Comparison of ENCODE assay signal across 20 cellular contexts in the genomic region with DNA sequence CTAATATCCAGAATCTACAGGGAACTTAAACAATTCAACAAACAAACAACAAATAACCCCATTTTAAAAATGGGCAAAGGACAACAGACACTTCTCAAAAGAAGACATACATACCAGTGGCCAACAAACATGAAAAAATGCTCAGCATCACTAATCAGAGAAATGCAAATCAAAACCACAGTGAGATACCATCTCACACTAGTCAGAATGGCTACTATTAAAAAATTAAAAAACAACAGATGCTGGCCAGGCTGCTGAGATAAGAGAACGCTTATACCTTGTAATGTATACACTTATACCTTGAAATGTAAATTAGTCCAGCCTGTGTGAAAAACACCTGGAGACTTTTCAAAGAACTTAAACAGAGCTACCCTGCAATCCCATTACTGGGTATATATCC.
DNase-seq lines count a peak whose midpoint lies in the region; ATAC-seq and TF ChIP-seq lines count a peak whose summit lies in the region.
"Had no signal": no experiment of that assay in that cellular context is flagged by ENCODE, and none has a peak within 500 bp of the region (broad histone marks: within the 10 kb centered on the region; RNA-seq: fewer than 3 reads in every experiment).

No MANE protein-coding gene starts in this region.

- CTCF ChIA-PET in HEK293 (lab: Yijun Ruan, JAX), result no interaction called here
- CTCF ChIA-PET in CD4-positive, alpha-beta memory T cell (lab: Charles Lee; ENCODE audit: partially characterized antibody), result no interaction called here

- H3K36me3 Mint-ChIP-seq in CD4-positive, alpha-beta memory T cell, result no peaks in the 10 kb centered on the region

- no peak overlapping the region for H3K27ac Mint-ChIP-seq in CD4-positive, alpha-beta memory T cell
- H3K27ac Mint-ChIP-seq: B cell; CD4-positive, alpha-beta T cell; T-helper 17 cell had no signal

- ATAC-seq in GM18873 (IDR thresholded peaks at IDR 0.05; ENCODE audit: low FRiP score, unreplicated experiment), result no peak
- ATAC-seq in GM21367 (IDR thresholded peaks at IDR 0.05; ENCODE audit: unreplicated experiment), result no peak
- ATAC-seq: PC-3, T-helper 17 cell had no signal

- H3K27me3 Mint-ChIP-seq in CD4-positive, alpha-beta memory T cell, result no peaks in the 10 kb centered on the region
- H3K27me3 Mint-ChIP-seq: B cell; CD4-positive, alpha-beta T cell had no signal

- DNase-seq in EH (ENCODE audit: low read depth), result peak; percentile 68
- DNase-seq in NAMALWA (ENCODE audit: low spot score), result peak; percentile 4
- DNase-seq in astrocyte of the hippocampus (ENCODE audit: low read depth, low spot score), result peak; percentile 16
- no peak for DNase-seq in dermis blood vessel endothelial cell
- no peak for DNase-seq in CD4-positive, alpha-beta memory T cell
- DNase-seq: CD4-positive, alpha-beta T cell; DND-41; HCEC 1CT; IMR-90; Kasumi-1; NCI-H1436 treated with DMSO at 0.1 percent for 48 hours; NCI-H2081; NCI-H226; PC-3; T-helper 17 cell had no signal

- intact Hi-C loops in CD4-positive, alpha-beta memory T cell (cut with micrococcal nuclease), result no loop called here

- no peak overlapping the region for H3K4me3 Mint-ChIP-seq in CD4-positive, alpha-beta memory T cell
- H3K4me3 Mint-ChIP-seq: B cell; CD4-positive, alpha-beta T cell; T-helper 17 cell had no signal

- no peak overlapping the region for H3K4me3 ChIP-seq in HEK293 (ENCODE audit: low read depth, low read length)
- no peak overlapping the region for H3K4me3 ChIP-seq in CD4-positive, alpha-beta memory T cell (ENCODE audit: low read length in 2 of 2)
- H3K4me3 ChIP-seq: SK-N-MC had no signal

- TF ChIP-seq CTCF in HEK293 (tag by site-specific recombination; IDR thresholded peaks at IDR 0.05), result no peak

- H3K36me3 ChIP-seq in HEK293 (ENCODE audit: control insufficient read depth in 2 of 2, insufficient read depth in 1 of 2, low read length in 2 of 2), result no peaks in the 10 kb centered on the region
- no peaks in the 10 kb centered on the region for H3K36me3 ChIP-seq in CD4-positive, alpha-beta memory T cell (ENCODE audit: insufficient read depth, low read length)

- POLR2A ChIA-PET in HEK293 (lab: Yijun Ruan, JAX), result no interaction called here
- POLR2A ChIA-PET in CD4-positive, alpha-beta memory T cell (lab: Charles Lee; ENCODE audit: partially characterized antibody), result no interaction called here

- no peaks in the 10 kb centered on the region for H3K9me3 ChIP-seq in HEK293 (ENCODE audit: control insufficient read depth, insufficient read depth, low read depth, low read length)
- no peaks in the 10 kb centered on the region for H3K9me3 ChIP-seq in CD4-positive, alpha-beta memory T cell (ENCODE audit: control insufficient read depth in 1 of 2, low read length in 2 of 2)

- H3K4me1 ChIP-seq in HEK293 (ENCODE audit: control insufficient read depth, insufficient read depth, low read length), result peaks cover 11% of the 10 kb centered on the region; the same call in 1 of the 2 replicates
- H3K4me1 ChIP-seq in CD4-positive, alpha-beta memory T cell (ENCODE audit: insufficient read depth, low read length), result no peaks in the 10 kb centered on the region

- no peak overlapping the region for H3K27ac ChIP-seq in HEK293 (ENCODE audit: extremely low read depth, low read depth, low read length)
- H3K27ac ChIP-seq in CD4-positive, alpha-beta memory T cell (ENCODE audit: low read depth, low read length), result no peak overlapping the region
- H3K27ac ChIP-seq: SK-N-MC had no signal

- H3K9me3 Mint-ChIP-seq in CD4-positive, alpha-beta memory T cell, result peaks cover 0 to 3% (median 0%) of the 10 kb centered on the region in 8 donors
- H3K9me3 Mint-ChIP-seq: CD4-positive, alpha-beta T cell had no signal

- H3K27me3 ChIP-seq in CD4-positive, alpha-beta memory T cell (ENCODE audit: insufficient read depth, low read length), result no peaks in the 10 kb centered on the region

- no peaks in the 10 kb centered on the region for H3K4me1 Mint-ChIP-seq in CD4-positive, alpha-beta memory T cell
- H3K4me1 Mint-ChIP-seq: T-helper 17 cell had no signal

TF ChIP-seq in HEK293, 187 proteins besides CTCF, POLR2A, EP300 and RAD21:
- TF ChIP-seq ZNF16 (tag by site-specific recombination; IDR thresholded peaks at IDR 0.05; ENCODE audit: low read depth) (no peak), ZFP37 (tag by site-specific recombination; IDR thresholded peaks at IDR 0.05) (no peak), FEZF1 (tag by site-specific recombination; IDR thresholded peaks at IDR 0.05) (peak; percentile 20; the same call in 1 of the 2 replicates), ZNF354C (tag by site-specific recombination; IDR thresholded peaks at IDR 0.05; ENCODE audit: borderline replicate concordance, low read depth) (no peak), ZNF585B (tag by site-specific recombination; IDR thresholded peaks at IDR 0.05) (no peak), ZNF623 (tag by site-specific recombination; IDR thresholded peaks at IDR 0.05) (no peak), ZNF133 (tag by site-specific recombination; IDR thresholded peaks at IDR 0.05) (peak; percentile 70), ZNF266 (tag by site-specific recombination; IDR thresholded peaks at IDR 0.05; ENCODE audit: low read depth) (no peak)
TF ChIP-seq in HEK293: peak in this region for 2.

Comparison
In these comparisons a context has a peak if more than half of its experiments do, and no peak if none do; other contexts are left out.
1. DNase-seq: peak in EH (single experiment), NAMALWA (single experiment) and astrocyte of the hippocampus (single experiment); none in dermis blood vessel endothelial cell (single experiment) and CD4-positive, alpha-beta memory T cell (0 of 5).